In genomic region chr2:54077088-54077900, GRCh38 we compare ENCODE assay signal across 13 cellular contexts.
"Had no signal": no experiment of that assay in that cellular context is flagged by ENCODE, and none has a peak within 500 bp of the region (broad histone marks: within the 10 kb centered on the region; RNA-seq: fewer than 3 reads in every experiment).

No MANE protein-coding gene starts in this region.

- DNase-seq: activated CD4-positive, alpha-beta memory T cell treated with anti-CD3 and anti-CD28 coated beads, Interleukin-2, amount 10 ng/mL, durations not matched to agents 7 days and 5 days; activated T-cell treated with anti-CD3 and anti-CD28 coated beads, Interleukin-2, amount 50 U/mL, for 72 hours; aorta; caudate nucleus; colonic mucosa; effector CD4-positive, alpha-beta T cell; gastrocnemius medialis; heart right ventricle; midbrain; tibial artery had no signal

- H3K9me3 Mint-ChIP-seq: activated CD4-positive, alpha-beta memory T cell treated with anti-CD3 and anti-CD28 coated beads, Interleukin-2, amount 10 ng/mL, durations not matched to agents 7 days and 5 days; activated T-cell treated with anti-CD3 and anti-CD28 coated beads, Interleukin-2, amount 50 U/mL, for 72 hours; stimulated activated effector memory CD8-positive, alpha-beta T cell treated with anti-CD3 and anti-CD28 coated beads, Interleukin-12 subunit alpha, Interleukin-12 subunit beta, amount 100 ng/mL, for 72 hours had no signal

- H3K27ac ChIP-seq: colonic mucosa, gastrocnemius medialis, parathyroid adenoma, tibial artery, VCaP had no signal

- H3K27me3 Mint-ChIP-seq: activated CD4-positive, alpha-beta memory T cell treated with anti-CD3 and anti-CD28 coated beads, Interleukin-2, amount 10 ng/mL, durations not matched to agents 7 days and 5 days had no signal

- H3K4me3 ChIP-seq: colonic mucosa, gastrocnemius medialis, heart right ventricle, tibial artery had no signal

- H3K79me2 ChIP-seq: parathyroid adenoma had no signal

- H3K4me3 Mint-ChIP-seq: activated CD4-positive, alpha-beta memory T cell treated with anti-CD3 and anti-CD28 coated beads, Interleukin-2, amount 10 ng/mL, durations not matched to agents 7 days and 5 days; activated T-cell treated with anti-CD3 and anti-CD28 coated beads, Interleukin-2, amount 50 U/mL, for 72 hours; stimulated activated effector memory CD8-positive, alpha-beta T cell treated with anti-CD3 and anti-CD28 coated beads, Interleukin-12 subunit alpha, Interleukin-12 subunit beta, amount 100 ng/mL, for 72 hours had no signal

- H3K9ac ChIP-seq: parathyroid adenoma had no signal

- H3K36me3 ChIP-seq: colonic mucosa, gastrocnemius medialis, tibial artery had no signal

- H3K27me3 ChIP-seq: colonic mucosa, gastrocnemius medialis, heart right ventricle, tibial artery had no signal

- ATAC-seq: activated T-cell treated with anti-CD3 and anti-CD28 coated beads, Interleukin-2, amount 50 U/mL, for 72 hours; gastrocnemius medialis; stimulated activated effector memory CD8-positive, alpha-beta T cell treated with anti-CD3 and anti-CD28 coated beads, Interleukin-12 subunit alpha, Interleukin-12 subunit beta, amount 100 ng/mL, for 72 hours had no signal

- H3K9me3 ChIP-seq: colonic mucosa, gastrocnemius medialis, heart right ventricle, tibial artery had no signal

- H3K4me1 ChIP-seq: colonic mucosa, tibial artery had no signal

- H2AFZ ChIP-seq: parathyroid adenoma had no signal

- H3K27ac Mint-ChIP-seq: activated CD4-positive, alpha-beta memory T cell treated with anti-CD3 and anti-CD28 coated beads, Interleukin-2, amount 10 ng/mL, durations not matched to agents 7 days and 5 days; activated T-cell treated with anti-CD3 and anti-CD28 coated beads, Interleukin-2, amount 50 U/mL, for 72 hours; stimulated activated effector memory CD8-positive, alpha-beta T cell treated with anti-CD3 and anti-CD28 coated beads, Interleukin-12 subunit alpha, Interleukin-12 subunit beta, amount 100 ng/mL, for 72 hours had no signal
